In genomic region chr17:65048441-65048840, GRCh38 we compare ENCODE assay signal across 14 cellular contexts. TPM values are rescaled to one million over a fixed set of nuclear protein-coding genes. Genes with fewer than 3 reads are reported as not detected.
DNase-seq lines count a peak whose midpoint lies in the region; ATAC-seq, FAIRE-seq and TF ChIP-seq lines count a peak whose summit lies in the region.
"Had no signal": no experiment of that assay in that cellular context is flagged by ENCODE, and none has a peak within 500 bp of the region (broad histone marks: within the 10 kb centered on the region; RNA-seq: fewer than 3 reads in every experiment).

No MANE protein-coding gene starts in this region.

- TF ChIP-seq CTCF in OCI-LY3 (IDR thresholded peaks at IDR 0.05; ENCODE audit: low read depth, low read length) (no peak), fibroblast of villous mesenchyme (IDR thresholded peaks at IDR 0.05; ENCODE audit: insufficient read depth, low read depth, low read length) (no peak)

- peak overlapping the region; percentile 79 for H3K4me2 ChIP-seq in OCI-LY3 (ENCODE audit: low read length)

- H3K4me3 Mint-ChIP-seq in CD8-positive, alpha-beta memory T cell: peak overlapping the region in 5 of 7 donors; percentile 8 to 77 (median 49)

- DNase-seq in CD8-positive, alpha-beta memory T cell: no peak
- DNase-seq in fibroblast of villous mesenchyme (ENCODE audit: low read depth) (peak; percentile 68), HTR-8/SVneo (ENCODE audit: insufficient read length, low spot score) (no peak)
- DNase-seq: C1 segment of cervical spinal cord, NCI-H2107, pancreas, PC-3, uterus had no signal

- no peak overlapping the region for H3K4me3 ChIP-seq in CD8-positive, alpha-beta memory T cell (ENCODE audit: low read length)
- H3K4me3 ChIP-seq in OCI-LY3 (ENCODE audit: low read length) (no peak overlapping the region), fibroblast of villous mesenchyme (ENCODE audit: low read depth, low read length) (no peak overlapping the region), skeletal muscle tissue (ENCODE audit: low read length in 3 of 3) (no peak overlapping the region)
- H3K4me3 ChIP-seq: HAP-1, pancreas, uterus had no signal

- H2AFZ ChIP-seq in OCI-LY3 (ENCODE audit: low read depth, low read length): no peak overlapping the region

- H3K9ac ChIP-seq in OCI-LY3 (ENCODE audit: low read length) (peak overlapping the region; percentile 59; the same call in 1 of the 2 replicates), skeletal muscle tissue (ENCODE audit: low read depth in 1 of 3, low read length in 3 of 3) (peak overlapping the region in 1 of 3 donors; percentile 50)

- H3K4me1 Mint-ChIP-seq in CD8-positive, alpha-beta memory T cell: peaks cover 74 to 93% (median 87%) of the 10 kb centered on the region in 3 donors

- no peaks in the 10 kb centered on the region for H3K9me3 ChIP-seq in CD8-positive, alpha-beta memory T cell (ENCODE audit: low read length)
- H3K9me3 ChIP-seq in OCI-LY3 (ENCODE audit: insufficient read depth, low read length) (no peaks in the 10 kb centered on the region), skeletal muscle tissue (ENCODE audit: control insufficient read depth in 3 of 3, low read length in 3 of 3) (no peaks in the 10 kb centered on the region)
- H3K9me3 ChIP-seq: HAP-1, pancreas, uterus had no signal

- POLR2A ChIA-PET in CD8-positive, alpha-beta memory T cell (lab: Charles Lee): interaction anchor here (0.7 to 1.2 kb wide), 4 partner anchors 8 to 73 kb away, joined by 3 to 10 read pairs (median 4); partner anchors contain the start of gene GNA13

- H3K27me3 Mint-ChIP-seq in CD8-positive, alpha-beta memory T cell: no peaks in the 10 kb centered on the region

- H3K27me3 ChIP-seq in CD8-positive, alpha-beta memory T cell (ENCODE audit: insufficient read depth, low read length, poor library complexity, severe bottlenecking): no peaks in the 10 kb centered on the region
- H3K27me3 ChIP-seq in OCI-LY3 (ENCODE audit: low read depth, low read length) (no peaks in the 10 kb centered on the region), skeletal muscle tissue (ENCODE audit: control insufficient read depth in 3 of 3, insufficient read depth in 3 of 3, low read length in 3 of 3) (no peaks in the 10 kb centered on the region)
- H3K27me3 ChIP-seq: pancreas, uterus had no signal

- peak overlapping the region; percentile 0 to 96 (median 80) for H3K27ac Mint-ChIP-seq in CD8-positive, alpha-beta memory T cell

- ATAC-seq in HG03354 (IDR thresholded peaks at IDR 0.05; ENCODE audit: poor library complexity, severe bottlenecking, unreplicated experiment) (no peak), GM21717 (IDR thresholded peaks at IDR 0.05; ENCODE audit: unreplicated experiment) (no peak), GM18861 (IDR thresholded peaks at IDR 0.05; ENCODE audit: unreplicated experiment) (no peak)
- ATAC-seq: PC-3 had no signal

- H3K36me3 Mint-ChIP-seq in CD8-positive, alpha-beta memory T cell: peaks cover 4 to 80% (median 28%) of the 10 kb centered on the region in 3 donors

- peak overlapping the region; percentile 0 for H3K27ac ChIP-seq in CD8-positive, alpha-beta memory T cell (ENCODE audit: low read depth, low read length)
- H3K27ac ChIP-seq in OCI-LY3 (ENCODE audit: low read length): peak overlapping the region; percentile 72; the same call in 1 of the 2 replicates
- H3K27ac ChIP-seq in skeletal muscle tissue (ENCODE audit: low read depth, low read length): peak overlapping the region; percentile 65

- peaks cover 56% of the 10 kb centered on the region for H3K4me1 ChIP-seq in CD8-positive, alpha-beta memory T cell (ENCODE audit: insufficient read depth, low read length)
- H3K4me1 ChIP-seq in OCI-LY3 (ENCODE audit: low read length) (peaks cover 38% of the 10 kb centered on the region), skeletal muscle tissue (ENCODE audit: control insufficient read depth in 3 of 3, insufficient read depth in 3 of 3, low read length in 3 of 3) (peaks cover 8 to 24% (median 15%) of the 10 kb centered on the region in 3 donors)
- H3K4me1 ChIP-seq: HAP-1 had no signal

- CTCF ChIA-PET in CD8-positive, alpha-beta memory T cell (lab: Charles Lee): interaction anchor here (1.3 kb wide), 1 partner anchor 51 kb away, joined by 4 read pairs; no protein-coding TSS in a partner anchor

- H3K9me3 Mint-ChIP-seq in CD8-positive, alpha-beta memory T cell: no peaks in the 10 kb centered on the region

- peaks cover 29% of the 10 kb centered on the region for H4K20me1 ChIP-seq in OCI-LY3 (ENCODE audit: insufficient read depth, low read length)

- peaks cover 36% of the 10 kb centered on the region for H3K36me3 ChIP-seq in CD8-positive, alpha-beta memory T cell (ENCODE audit: insufficient read depth, low read length)
- H3K36me3 ChIP-seq in OCI-LY3 (replicated peaks; ENCODE audit: low read depth, low read length): peaks cover 66% of the 10 kb centered on the region
- H3K36me3 ChIP-seq in skeletal muscle tissue (ENCODE audit: control insufficient read depth in 3 of 3, insufficient read depth in 3 of 3, low read length in 3 of 3): peaks cover 5 to 26% (median 24%) of the 10 kb centered on the region in 3 donors
- H3K36me3 ChIP-seq: uterus had no signal

- peaks cover 97% of the 10 kb centered on the region for H3K79me2 ChIP-seq in OCI-LY3 (ENCODE audit: low read length)

- FAIRE-seq in HTR-8/SVneo (lab: Jason Lieb, UNC): no peak
- FAIRE-seq: pancreas had no signal

RNA-seq across cellular contexts. Expression of gene GNA13, which starts 8.1 kb away (rescaled TPM):
- 10 to 100 TPM; 59.0 to 60.1 TPM for total RNA-seq in CD8-positive, alpha-beta memory T cell
- polyA plus RNA-seq in CD8-positive, alpha-beta memory T cell: 48.2 TPM
- total RNA-seq in fibroblast of villous mesenchyme (62.5 and 82.5 TPM in 2 replicates), skeletal muscle tissue (37.1 TPM)

Comparison
In these comparisons a context has a peak if more than half of its experiments do, and no peak if none do; other contexts are left out.
1. H3K27ac ChIP-seq: peak in every context shown above with its lines; median percentile 72 in OCI-LY3; 65 in skeletal muscle tissue; 0 in CD8-positive, alpha-beta memory T cell.